In genomic region chr19:8881512-8881911, GRCh38 we compare ENCODE assay signal across 2 cellular contexts.
TF ChIP-seq lines count a peak whose summit lies in the region.

No MANE protein-coding gene starts in this region.

TF ChIP-seq in HepG2, 621 proteins besides CTCF, POLR2A, EP300 and RAD21:
- TF ChIP-seq CREB1 (IDR thresholded peaks at IDR 0.05) (peak; percentile 91), CREB1 (CRISPR knock-in tag; IDR thresholded peaks at IDR 0.05) (no peak), ONECUT2 (CRISPR knock-in tag; IDR thresholded peaks at IDR 0.05) (no peak)

TF ChIP-seq in HEK293, 187 proteins besides CTCF, POLR2A, EP300 and RAD21:
- no peak for TF ChIP-seq KLF9 (tag by site-specific recombination; IDR thresholded peaks at IDR 0.05; ENCODE audit: low read depth)
- TF ChIP-seq ZNF513 (tag by site-specific recombination; IDR thresholded peaks at IDR 0.05), result peak; percentile 63
- TF ChIP-seq ZNF416 (tag by site-specific recombination; IDR thresholded peaks at IDR 0.05), result no peak
- TF ChIP-seq ZNF548 (tag by site-specific recombination; IDR thresholded peaks at IDR 0.05), result no peak
